In the genomic region with DNA sequence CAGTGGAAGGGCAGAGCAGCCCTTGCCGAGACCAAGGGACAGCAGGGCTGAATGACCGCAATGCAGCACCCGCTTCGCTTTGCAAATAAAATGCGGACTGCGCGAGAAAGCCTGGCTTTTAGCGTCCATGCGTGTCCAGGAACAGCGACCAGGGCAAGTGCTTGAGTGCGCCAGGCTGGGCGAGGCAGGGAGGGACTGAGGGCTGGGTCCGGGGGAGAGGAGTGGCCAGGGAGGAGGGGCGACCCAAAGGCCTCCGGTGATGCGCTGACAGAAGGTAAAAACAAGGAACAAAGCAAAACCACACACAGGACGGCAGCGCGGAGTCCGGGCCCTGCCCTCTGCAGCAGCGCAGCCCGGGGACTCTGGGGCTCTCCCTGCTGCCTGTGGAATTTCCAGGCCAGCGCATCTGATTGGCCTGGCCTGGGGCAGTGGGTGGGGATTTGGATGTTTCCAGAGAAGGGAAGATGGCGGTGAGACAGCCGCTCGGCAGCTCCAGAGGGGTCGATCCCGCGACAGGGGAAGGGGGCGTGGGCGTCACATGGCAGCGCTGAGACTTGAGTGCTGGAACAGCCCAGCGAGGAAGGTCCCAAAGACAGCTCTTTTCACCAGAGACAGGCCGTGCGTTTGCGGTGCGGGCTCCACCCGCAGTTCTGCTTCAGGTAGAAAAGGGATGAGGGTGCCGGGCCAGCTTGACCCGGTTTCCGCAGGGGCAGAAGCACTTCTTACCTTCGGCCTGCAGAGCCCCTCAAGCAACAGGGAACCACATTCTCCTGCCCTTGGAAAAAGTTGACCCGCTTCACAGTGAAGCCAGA, we compare ENCODE assay signal across 1 cellular context.
TF ChIP-seq lines count a peak whose summit lies in the region.

No MANE protein-coding gene starts in this region.

TF ChIP-seq in HepG2, 621 proteins besides CTCF, POLR2A, EP300 and RAD21 (continued from another document and continues in another):
- TF ChIP-seq, protein P1, sequence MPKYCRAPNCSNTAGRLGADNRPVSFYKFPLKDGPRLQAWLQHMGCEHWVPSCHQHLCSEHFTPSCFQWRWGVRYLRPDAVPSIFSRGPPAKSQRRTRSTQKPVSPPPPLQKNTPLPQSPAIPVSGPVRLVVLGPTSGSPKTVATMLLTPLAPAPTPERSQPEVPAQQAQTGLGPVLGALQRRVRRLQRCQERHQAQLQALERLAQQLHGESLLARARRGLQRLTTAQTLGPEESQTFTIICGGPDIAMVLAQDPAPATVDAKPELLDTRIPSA (CRISPR knock-in tag; IDR thresholded peaks at IDR 0.05; ENCODE audit: borderline replicate concordance): 0 out of 2 replicates have a peak, but pooled peaks have one; percentile 25
- TF ChIP-seq, protein P2, sequence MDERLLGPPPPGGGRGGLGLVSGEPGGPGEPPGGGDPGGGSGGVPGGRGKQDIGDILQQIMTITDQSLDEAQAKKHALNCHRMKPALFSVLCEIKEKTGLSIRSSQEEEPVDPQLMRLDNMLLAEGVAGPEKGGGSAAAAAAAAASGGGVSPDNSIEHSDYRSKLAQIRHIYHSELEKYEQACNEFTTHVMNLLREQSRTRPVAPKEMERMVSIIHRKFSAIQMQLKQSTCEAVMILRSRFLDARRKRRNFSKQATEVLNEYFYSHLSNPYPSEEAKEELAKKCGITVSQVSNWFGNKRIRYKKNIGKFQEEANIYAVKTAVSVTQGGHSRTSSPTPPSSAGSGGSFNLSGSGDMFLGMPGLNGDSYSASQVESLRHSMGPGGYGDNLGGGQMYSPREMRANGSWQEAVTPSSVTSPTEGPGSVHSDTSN (CRISPR knock-in tag; IDR thresholded peaks at IDR 0.05): 0 out of 2 replicates have a peak, but pooled peaks have one; percentile 31
- TF ChIP-seq ZNF850 (CRISPR knock-in tag; conservative IDR thresholded peaks at IDR 0.05) (no peak), KAT2B (IDR thresholded peaks at IDR 0.05; ENCODE audit: borderline replicate concordance, low read depth, low read length) (no peak), NFE2 (CRISPR knock-in tag; IDR thresholded peaks at IDR 0.05) (no peak), CBX5 (CRISPR knock-in tag; IDR thresholded peaks at IDR 0.05; ENCODE audit: borderline replicate concordance) (peak; percentile 73), ZBTB1 (CRISPR knock-in tag; IDR thresholded peaks at IDR 0.05; ENCODE audit: borderline replicate concordance) (no peak), ELF3 (CRISPR knock-in tag; IDR thresholded peaks at IDR 0.05) (peak; percentile 90), HOXA7 (CRISPR knock-in tag; IDR thresholded peaks at IDR 0.05) (no peak), SMC3 (IDR thresholded peaks at IDR 0.05; ENCODE audit: low read length) (no peak), NFE2L1 (CRISPR knock-in tag; IDR thresholded peaks at IDR 0.05; ENCODE audit: borderline replicate concordance) (no peak), ZNF563 (CRISPR knock-in tag; IDR thresholded peaks at IDR 0.05) (no peak; the same call in 1 of the 2 replicates), ZNF136 (CRISPR knock-in tag; IDR thresholded peaks at IDR 0.05; ENCODE audit: low read depth) (peak; percentile 85; the same call in 1 of the 2 replicates), FOXJ3 (CRISPR knock-in tag; IDR thresholded peaks at IDR 0.05; ENCODE audit: borderline replicate concordance) (no peak; the same call in 1 of the 2 replicates), NCOA1 (CRISPR knock-in tag; IDR thresholded peaks at IDR 0.05) (peak; percentile 96), ASH2L (IDR thresholded peaks at IDR 0.05; ENCODE audit: insufficient read length, low read depth, low read length) (peak; percentile 52), ZBTB42 (CRISPR knock-in tag; IDR thresholded peaks at IDR 0.05) (peak; percentile 92), ZNF232 (CRISPR knock-in tag; IDR thresholded peaks at IDR 0.05; ENCODE audit: borderline replicate concordance) (peak; percentile 70; the same call in 1 of the 2 replicates), ZNF496 (CRISPR knock-in tag; IDR thresholded peaks at IDR 0.05; ENCODE audit: insufficient replicate concordance) (no peak), SUZ12 (IDR thresholded peaks at IDR 0.05; ENCODE audit: low read depth, low read length) (no peak), HMG20A (CRISPR knock-in tag; IDR thresholded peaks at IDR 0.05; ENCODE audit: borderline replicate concordance) (no peak), FOSL1 (CRISPR knock-in tag; IDR thresholded peaks at IDR 0.05; ENCODE audit: borderline replicate concordance) (no peak), MBD4 (IDR thresholded peaks at IDR 0.05; ENCODE audit: borderline replicate concordance, low read length) (no peak), ZNF331 (CRISPR knock-in tag; IDR thresholded peaks at IDR 0.05) (peak; percentile 83), EZH2 (conservative IDR thresholded peaks at IDR 0.05; ENCODE audit: low read depth, low read length) (no peak), DMAP1 (CRISPR knock-in tag; IDR thresholded peaks at IDR 0.05) (peak; percentile 63), ZFP36L1 (CRISPR knock-in tag; IDR thresholded peaks at IDR 0.05) (peak; percentile 91), ZNF343 (CRISPR knock-in tag; IDR thresholded peaks at IDR 0.05) (0 out of 2 replicates have a peak, but pooled peaks have one; percentile 24), REL (CRISPR knock-in tag; conservative IDR thresholded peaks at IDR 0.05) (no peak), ARNT (IDR thresholded peaks at IDR 0.05) (no peak)
- TF ChIP-seq, protein P3, sequence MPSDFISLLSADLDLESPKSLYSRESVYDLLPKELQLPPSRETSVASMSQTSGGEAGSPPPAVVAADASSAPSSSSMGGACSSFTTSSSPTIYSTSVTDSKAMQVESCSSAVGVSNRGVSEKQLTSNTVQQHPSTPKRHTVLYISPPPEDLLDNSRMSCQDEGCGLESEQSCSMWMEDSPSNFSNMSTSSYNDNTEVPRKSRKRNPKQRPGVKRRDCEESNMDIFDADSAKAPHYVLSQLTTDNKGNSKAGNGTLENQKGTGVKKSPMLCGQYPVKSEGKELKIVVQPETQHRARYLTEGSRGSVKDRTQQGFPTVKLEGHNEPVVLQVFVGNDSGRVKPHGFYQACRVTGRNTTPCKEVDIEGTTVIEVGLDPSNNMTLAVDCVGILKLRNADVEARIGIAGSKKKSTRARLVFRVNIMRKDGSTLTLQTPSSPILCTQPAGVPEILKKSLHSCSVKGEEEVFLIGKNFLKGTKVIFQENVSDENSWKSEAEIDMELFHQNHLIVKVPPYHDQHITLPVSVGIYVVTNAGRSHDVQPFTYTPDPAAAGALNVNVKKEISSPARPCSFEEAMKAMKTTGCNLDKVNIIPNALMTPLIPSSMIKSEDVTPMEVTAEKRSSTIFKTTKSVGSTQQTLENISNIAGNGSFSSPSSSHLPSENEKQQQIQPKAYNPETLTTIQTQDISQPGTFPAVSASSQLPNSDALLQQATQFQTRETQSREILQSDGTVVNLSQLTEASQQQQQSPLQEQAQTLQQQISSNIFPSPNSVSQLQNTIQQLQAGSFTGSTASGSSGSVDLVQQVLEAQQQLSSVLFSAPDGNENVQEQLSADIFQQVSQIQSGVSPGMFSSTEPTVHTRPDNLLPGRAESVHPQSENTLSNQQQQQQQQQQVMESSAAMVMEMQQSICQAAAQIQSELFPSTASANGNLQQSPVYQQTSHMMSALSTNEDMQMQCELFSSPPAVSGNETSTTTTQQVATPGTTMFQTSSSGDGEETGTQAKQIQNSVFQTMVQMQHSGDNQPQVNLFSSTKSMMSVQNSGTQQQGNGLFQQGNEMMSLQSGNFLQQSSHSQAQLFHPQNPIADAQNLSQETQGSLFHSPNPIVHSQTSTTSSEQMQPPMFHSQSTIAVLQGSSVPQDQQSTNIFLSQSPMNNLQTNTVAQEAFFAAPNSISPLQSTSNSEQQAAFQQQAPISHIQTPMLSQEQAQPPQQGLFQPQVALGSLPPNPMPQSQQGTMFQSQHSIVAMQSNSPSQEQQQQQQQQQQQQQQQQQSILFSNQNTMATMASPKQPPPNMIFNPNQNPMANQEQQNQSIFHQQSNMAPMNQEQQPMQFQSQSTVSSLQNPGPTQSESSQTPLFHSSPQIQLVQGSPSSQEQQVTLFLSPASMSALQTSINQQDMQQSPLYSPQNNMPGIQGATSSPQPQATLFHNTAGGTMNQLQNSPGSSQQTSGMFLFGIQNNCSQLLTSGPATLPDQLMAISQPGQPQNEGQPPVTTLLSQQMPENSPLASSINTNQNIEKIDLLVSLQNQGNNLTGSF (CRISPR knock-in tag; IDR thresholded peaks at IDR 0.05): no peak
- TF ChIP-seq, protein P4, sequence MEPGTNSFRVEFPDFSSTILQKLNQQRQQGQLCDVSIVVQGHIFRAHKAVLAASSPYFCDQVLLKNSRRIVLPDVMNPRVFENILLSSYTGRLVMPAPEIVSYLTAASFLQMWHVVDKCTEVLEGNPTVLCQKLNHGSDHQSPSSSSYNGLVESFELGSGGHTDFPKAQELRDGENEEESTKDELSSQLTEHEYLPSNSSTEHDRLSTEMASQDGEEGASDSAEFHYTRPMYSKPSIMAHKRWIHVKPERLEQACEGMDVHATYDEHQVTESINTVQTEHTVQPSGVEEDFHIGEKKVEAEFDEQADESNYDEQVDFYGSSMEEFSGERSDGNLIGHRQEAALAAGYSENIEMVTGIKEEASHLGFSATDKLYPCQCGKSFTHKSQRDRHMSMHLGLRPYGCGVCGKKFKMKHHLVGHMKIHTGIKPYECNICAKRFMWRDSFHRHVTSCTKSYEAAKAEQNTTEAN (CRISPR knock-in tag; conservative IDR thresholded peaks at IDR 0.05): 0 out of 2 replicates have a peak, but pooled peaks have one; percentile 63
- TF ChIP-seq, protein P5, sequence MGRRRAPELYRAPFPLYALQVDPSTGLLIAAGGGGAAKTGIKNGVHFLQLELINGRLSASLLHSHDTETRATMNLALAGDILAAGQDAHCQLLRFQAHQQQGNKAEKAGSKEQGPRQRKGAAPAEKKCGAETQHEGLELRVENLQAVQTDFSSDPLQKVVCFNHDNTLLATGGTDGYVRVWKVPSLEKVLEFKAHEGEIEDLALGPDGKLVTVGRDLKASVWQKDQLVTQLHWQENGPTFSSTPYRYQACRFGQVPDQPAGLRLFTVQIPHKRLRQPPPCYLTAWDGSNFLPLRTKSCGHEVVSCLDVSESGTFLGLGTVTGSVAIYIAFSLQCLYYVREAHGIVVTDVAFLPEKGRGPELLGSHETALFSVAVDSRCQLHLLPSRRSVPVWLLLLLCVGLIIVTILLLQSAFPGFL (CRISPR knock-in tag; IDR thresholded peaks at IDR 0.05): no peak
- TF ChIP-seq, protein P6, sequence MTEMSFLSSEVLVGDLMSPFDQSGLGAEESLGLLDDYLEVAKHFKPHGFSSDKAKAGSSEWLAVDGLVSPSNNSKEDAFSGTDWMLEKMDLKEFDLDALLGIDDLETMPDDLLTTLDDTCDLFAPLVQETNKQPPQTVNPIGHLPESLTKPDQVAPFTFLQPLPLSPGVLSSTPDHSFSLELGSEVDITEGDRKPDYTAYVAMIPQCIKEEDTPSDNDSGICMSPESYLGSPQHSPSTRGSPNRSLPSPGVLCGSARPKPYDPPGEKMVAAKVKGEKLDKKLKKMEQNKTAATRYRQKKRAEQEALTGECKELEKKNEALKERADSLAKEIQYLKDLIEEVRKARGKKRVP (CRISPR knock-in tag; IDR thresholded peaks at IDR 0.05): no peak
- TF ChIP-seq, protein P7, sequence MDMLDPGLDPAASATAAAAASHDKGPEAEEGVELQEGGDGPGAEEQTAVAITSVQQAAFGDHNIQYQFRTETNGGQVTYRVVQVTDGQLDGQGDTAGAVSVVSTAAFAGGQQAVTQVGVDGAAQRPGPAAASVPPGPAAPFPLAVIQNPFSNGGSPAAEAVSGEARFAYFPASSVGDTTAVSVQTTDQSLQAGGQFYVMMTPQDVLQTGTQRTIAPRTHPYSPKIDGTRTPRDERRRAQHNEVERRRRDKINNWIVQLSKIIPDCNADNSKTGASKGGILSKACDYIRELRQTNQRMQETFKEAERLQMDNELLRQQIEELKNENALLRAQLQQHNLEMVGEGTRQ (IDR thresholded peaks at IDR 0.05; ENCODE audit: low read depth, low read length): no peak
- TF ChIP-seq, protein P7 (CRISPR knock-in tag; IDR thresholded peaks at IDR 0.05; ENCODE audit: borderline replicate concordance): no peak
- TF ChIP-seq, protein P8, sequence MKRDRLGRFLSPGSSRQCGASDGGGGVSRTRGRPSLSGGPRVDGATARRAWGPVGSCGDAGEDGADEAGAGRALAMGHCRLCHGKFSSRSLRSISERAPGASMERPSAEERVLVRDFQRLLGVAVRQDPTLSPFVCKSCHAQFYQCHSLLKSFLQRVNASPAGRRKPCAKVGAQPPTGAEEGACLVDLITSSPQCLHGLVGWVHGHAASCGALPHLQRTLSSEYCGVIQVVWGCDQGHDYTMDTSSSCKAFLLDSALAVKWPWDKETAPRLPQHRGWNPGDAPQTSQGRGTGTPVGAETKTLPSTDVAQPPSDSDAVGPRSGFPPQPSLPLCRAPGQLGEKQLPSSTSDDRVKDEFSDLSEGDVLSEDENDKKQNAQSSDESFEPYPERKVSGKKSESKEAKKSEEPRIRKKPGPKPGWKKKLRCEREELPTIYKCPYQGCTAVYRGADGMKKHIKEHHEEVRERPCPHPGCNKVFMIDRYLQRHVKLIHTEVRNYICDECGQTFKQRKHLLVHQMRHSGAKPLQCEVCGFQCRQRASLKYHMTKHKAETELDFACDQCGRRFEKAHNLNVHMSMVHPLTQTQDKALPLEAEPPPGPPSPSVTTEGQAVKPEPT (CRISPR knock-in tag; IDR thresholded peaks at IDR 0.05; ENCODE audit: low read depth): 0 out of 2 replicates have a peak, but pooled peaks have one; percentile 62
- TF ChIP-seq, protein P9, sequence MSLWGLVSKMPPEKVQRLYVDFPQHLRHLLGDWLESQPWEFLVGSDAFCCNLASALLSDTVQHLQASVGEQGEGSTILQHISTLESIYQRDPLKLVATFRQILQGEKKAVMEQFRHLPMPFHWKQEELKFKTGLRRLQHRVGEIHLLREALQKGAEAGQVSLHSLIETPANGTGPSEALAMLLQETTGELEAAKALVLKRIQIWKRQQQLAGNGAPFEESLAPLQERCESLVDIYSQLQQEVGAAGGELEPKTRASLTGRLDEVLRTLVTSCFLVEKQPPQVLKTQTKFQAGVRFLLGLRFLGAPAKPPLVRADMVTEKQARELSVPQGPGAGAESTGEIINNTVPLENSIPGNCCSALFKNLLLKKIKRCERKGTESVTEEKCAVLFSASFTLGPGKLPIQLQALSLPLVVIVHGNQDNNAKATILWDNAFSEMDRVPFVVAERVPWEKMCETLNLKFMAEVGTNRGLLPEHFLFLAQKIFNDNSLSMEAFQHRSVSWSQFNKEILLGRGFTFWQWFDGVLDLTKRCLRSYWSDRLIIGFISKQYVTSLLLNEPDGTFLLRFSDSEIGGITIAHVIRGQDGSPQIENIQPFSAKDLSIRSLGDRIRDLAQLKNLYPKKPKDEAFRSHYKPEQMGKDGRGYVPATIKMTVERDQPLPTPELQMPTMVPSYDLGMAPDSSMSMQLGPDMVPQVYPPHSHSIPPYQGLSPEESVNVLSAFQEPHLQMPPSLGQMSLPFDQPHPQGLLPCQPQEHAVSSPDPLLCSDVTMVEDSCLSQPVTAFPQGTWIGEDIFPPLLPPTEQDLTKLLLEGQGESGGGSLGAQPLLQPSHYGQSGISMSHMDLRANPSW (CRISPR knock-in tag; IDR thresholded peaks at IDR 0.05; ENCODE audit: borderline replicate concordance): peak; percentile 45; the same call in 1 of the 2 replicates
- TF ChIP-seq, protein P10, sequence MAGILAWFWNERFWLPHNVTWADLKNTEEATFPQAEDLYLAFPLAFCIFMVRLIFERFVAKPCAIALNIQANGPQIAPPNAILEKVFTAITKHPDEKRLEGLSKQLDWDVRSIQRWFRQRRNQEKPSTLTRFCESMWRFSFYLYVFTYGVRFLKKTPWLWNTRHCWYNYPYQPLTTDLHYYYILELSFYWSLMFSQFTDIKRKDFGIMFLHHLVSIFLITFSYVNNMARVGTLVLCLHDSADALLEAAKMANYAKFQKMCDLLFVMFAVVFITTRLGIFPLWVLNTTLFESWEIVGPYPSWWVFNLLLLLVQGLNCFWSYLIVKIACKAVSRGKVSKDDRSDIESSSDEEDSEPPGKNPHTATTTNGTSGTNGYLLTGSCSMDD (CRISPR knock-in tag; IDR thresholded peaks at IDR 0.05): no peak
